In the genomic region with DNA sequence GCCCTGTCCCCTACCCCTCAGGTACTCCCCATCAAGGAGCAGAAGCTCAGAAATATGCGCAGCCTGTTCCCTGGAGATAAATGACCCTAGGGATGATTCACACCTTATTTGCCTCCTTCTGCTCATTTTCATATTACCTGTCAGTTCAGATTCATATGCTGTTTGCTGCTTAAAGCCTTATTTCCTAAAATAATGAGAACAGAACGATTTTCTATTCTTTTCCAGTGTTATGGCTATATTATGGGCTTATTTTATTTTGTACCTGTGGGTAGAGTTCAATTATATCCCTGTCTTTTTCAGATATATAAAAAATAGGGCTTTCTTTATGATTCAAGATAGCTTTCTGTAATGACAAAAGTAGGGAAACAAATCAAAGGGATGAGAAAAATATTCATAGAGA, we compare ENCODE assay signal across 27 cellular contexts.
"Had no signal": no experiment of that assay in that cellular context is flagged by ENCODE, and none has a peak within 500 bp of the region (broad histone marks: within the 10 kb centered on the region; RNA-seq: fewer than 3 reads in every experiment).

No MANE protein-coding gene starts in this region.

- FAIRE-seq: urothelium cell line had no signal

- H3K9me3 ChIP-seq: testis, thoracic aorta, thyroid gland had no signal

- H3K4me3 ChIP-seq: stomach, suprapubic skin, testis, thoracic aorta, thyroid gland, tibial artery, tibial nerve, transverse colon, upper lobe of left lung, upper lobe of right lung, uterus, vagina had no signal

- H3K4me1 ChIP-seq: stomach, suprapubic skin, testis, thyroid gland, tibial artery, tibial nerve, transverse colon, upper lobe of left lung, upper lobe of right lung, uterus, vagina had no signal

- ATAC-seq: stimulated activated effector memory CD8-positive, alpha-beta T cell treated with anti-CD3 and anti-CD28 coated beads, Interleukin-12 subunit alpha, Interleukin-12 subunit beta, amount 100 ng/mL, for 72 hours; stimulated activated memory B cell treated with anti-CD40 and anti-IgM and Interleukin-4, amounts not matched to agents 10 μg/mL and 1 μg/mL and 100 μg/mL, for 72 hours; stimulated activated naive B cell treated with anti-CD40 and anti-IgM and Interleukin-4, amounts not matched to agents 10 μg/mL and 1 μg/mL and 100 μg/mL, for 72 hours; stimulated activated naive CD8-positive, alpha-beta T cell treated with anti-CD3 and anti-CD28 coated beads, Interleukin-15, amount 100 ng/mL, for 72 hours; stimulated activated naive CD8-positive, alpha-beta T cell treated with anti-CD3 and anti-CD28 coated beads, Interleukin-15, Interleukin-2, amounts not matched to agents 100 U/mL and 50 U/mL, for 24 hours; upper lobe of right lung had no signal

- H3K27ac ChIP-seq: stomach, suprapubic skin, testis, thoracic aorta, thyroid gland, tibial artery, tibial nerve, transverse colon, upper lobe of left lung, upper lobe of right lung, uterus, vagina had no signal

- H3K27me3 ChIP-seq: testis, thyroid gland, tibial artery, tibial nerve, transverse colon, upper lobe of left lung, upper lobe of right lung, uterus, vagina had no signal

- H3K36me3 ChIP-seq: stomach, suprapubic skin, thoracic aorta, thyroid gland, tibial artery, tibial nerve, transverse colon, upper lobe of left lung, upper lobe of right lung, uterus, vagina had no signal

- DNase-seq: stimulated activated CD4-positive, alpha-beta T cell treated with anti-CD3 and anti-CD28 coated beads, Interleukin-2, amount 100 ng/mL, for 48 hours; stimulated activated CD4-positive, alpha-beta T cell treated with anti-CD3 and anti-CD28 coated beads, Interleukin-4, amount 100 ng/mL, for 1 hour; stimulated activated CD4-positive, alpha-beta T cell treated with anti-CD3 and anti-CD28 coated beads, Interleukin-4, amount 100 ng/mL, for 24 hours; stimulated activated CD4-positive, alpha-beta T cell treated with anti-CD3 and anti-CD28 coated beads, Interleukin-4, amount 100 ng/mL, for 4 hours; stimulated activated CD8-positive, alpha-beta memory T cell treated with anti-CD3 and anti-CD28 coated beads, Interleukin-4, amount 100 ng/mL, for 48 hours; stimulated activated naive B cell treated with anti-CD40 and anti-IgM and Interleukin-4, amounts not matched to agents 10 μg/mL and 1 μg/mL and 100 μg/mL, for 72 hours; stimulated activated naive CD4-positive, alpha-beta T cell; stimulated activated naive CD4-positive, alpha-beta T cell treated with Interleukin-2 at 50 U/mL for 16 hours; stimulated activated naive CD8-positive, alpha-beta T cell treated with anti-CD3 and anti-CD28 coated beads, Interleukin-15, amount 100 ng/mL, for 72 hours; stimulated activated naive CD8-positive, alpha-beta T cell treated with anti-CD3 and anti-CD28 coated beads, Interleukin-15, Interleukin-2, amounts not matched to agents 100 U/mL and 50 U/mL, for 24 hours; stomach; substantia nigra; testis; thyroid gland; tibial artery; transverse colon; trophoblast cell; upper lobe of left lung; upper lobe of right lung; uterus had no signal
